1 cellular context compared by ENCODE assay signal in the genomic region with DNA sequence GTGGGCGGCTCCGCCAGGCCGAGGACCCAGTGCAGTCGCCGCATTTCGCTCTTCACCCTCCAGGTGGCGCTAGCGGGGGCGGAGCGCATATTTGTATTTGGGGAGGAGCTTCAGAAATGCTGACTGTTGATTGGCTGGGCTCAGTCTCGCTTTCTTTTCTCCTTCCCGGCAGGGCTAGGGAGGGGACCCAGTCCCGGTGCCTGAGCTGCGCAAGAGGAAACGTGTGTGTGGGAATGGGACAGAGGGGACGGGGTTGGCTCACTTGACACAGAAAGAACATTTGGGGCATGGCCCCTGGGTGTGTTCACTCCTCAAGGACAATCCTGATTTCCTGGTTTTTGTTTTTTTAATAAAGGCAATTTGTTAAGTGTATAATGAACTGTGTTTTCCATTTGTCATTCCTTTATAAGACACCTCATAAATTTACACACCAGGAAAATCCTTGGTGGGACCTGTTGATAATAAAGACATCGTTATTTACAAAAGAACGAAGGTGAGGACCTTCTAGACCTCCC.
TF ChIP-seq lines count a peak whose summit lies in the region.

No MANE protein-coding gene starts in this region.

TF ChIP-seq in GM12878, 131 proteins besides CTCF, POLR2A, EP300 and RAD21 (continued from another document and continues in another):
- TF ChIP-seq GABPA (IDR thresholded peaks at IDR 0.05; ENCODE audit: low read depth): no peak
- TF ChIP-seq ZBED1 (IDR thresholded peaks at IDR 0.05; ENCODE audit: borderline replicate concordance): 0 out of 2 replicates have a peak, but pooled peaks have one; percentile 33
- no peak for TF ChIP-seq FOS (IDR thresholded peaks at IDR 0.05; ENCODE audit: borderline replicate concordance, extremely low read depth, insufficient read length)
- TF ChIP-seq DPF2 (IDR thresholded peaks at IDR 0.05): no peak
- TF ChIP-seq, protein P1, sequence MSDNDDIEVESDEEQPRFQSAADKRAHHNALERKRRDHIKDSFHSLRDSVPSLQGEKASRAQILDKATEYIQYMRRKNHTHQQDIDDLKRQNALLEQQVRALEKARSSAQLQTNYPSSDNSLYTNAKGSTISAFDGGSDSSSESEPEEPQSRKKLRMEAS (IDR thresholded peaks at IDR 0.05; ENCODE audit: low read depth, low read length): no peak; the same call in 1 of the 2 replicates
- TF ChIP-seq BHLHE40 (IDR thresholded peaks at IDR 0.05; ENCODE audit: borderline replicate concordance in 1 of 2, low read depth in 2 of 2, low read length in 1 of 2): peak; percentile 27 to 67; a peak in 2 of 4 replicates
- TF ChIP-seq, protein P2, sequence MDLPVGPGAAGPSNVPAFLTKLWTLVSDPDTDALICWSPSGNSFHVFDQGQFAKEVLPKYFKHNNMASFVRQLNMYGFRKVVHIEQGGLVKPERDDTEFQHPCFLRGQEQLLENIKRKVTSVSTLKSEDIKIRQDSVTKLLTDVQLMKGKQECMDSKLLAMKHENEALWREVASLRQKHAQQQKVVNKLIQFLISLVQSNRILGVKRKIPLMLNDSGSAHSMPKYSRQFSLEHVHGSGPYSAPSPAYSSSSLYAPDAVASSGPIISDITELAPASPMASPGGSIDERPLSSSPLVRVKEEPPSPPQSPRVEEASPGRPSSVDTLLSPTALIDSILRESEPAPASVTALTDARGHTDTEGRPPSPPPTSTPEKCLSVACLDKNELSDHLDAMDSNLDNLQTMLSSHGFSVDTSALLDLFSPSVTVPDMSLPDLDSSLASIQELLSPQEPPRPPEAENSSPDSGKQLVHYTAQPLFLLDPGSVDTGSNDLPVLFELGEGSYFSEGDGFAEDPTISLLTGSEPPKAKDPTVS (IDR thresholded peaks at IDR 0.05; ENCODE audit: low read depth, low read length): no peak
- no peak for TF ChIP-seq NR2F1 (conservative IDR thresholded peaks at IDR 0.05)
- TF ChIP-seq ASH2L (IDR thresholded peaks at IDR 0.05; ENCODE audit: borderline replicate concordance, low read depth): no peak
- peak; percentile 46; the same call in 1 of the 2 replicates for TF ChIP-seq TCF3 (IDR thresholded peaks at IDR 0.05; ENCODE audit: borderline replicate concordance, insufficient read depth, low read depth, low read length)
- no peak for TF ChIP-seq CEBPZ (IDR thresholded peaks at IDR 0.05; ENCODE audit: low read depth, low read length)
- no peak for TF ChIP-seq GATAD2B (conservative IDR thresholded peaks at IDR 0.05; ENCODE audit: low read depth)
- TF ChIP-seq HDGF (IDR thresholded peaks at IDR 0.05): no peak
- no peak for TF ChIP-seq NBN (IDR thresholded peaks at IDR 0.05)
- no peak for TF ChIP-seq ATF3 (IDR thresholded peaks at IDR 0.05; ENCODE audit: borderline replicate concordance, extremely low read depth, low read depth, low read length)
- no peak for TF ChIP-seq E2F8 (IDR thresholded peaks at IDR 0.05; ENCODE audit: low read depth, partially characterized antibody)
- no peak for TF ChIP-seq ZZZ3 (IDR thresholded peaks at IDR 0.05; ENCODE audit: control insufficient read depth, insufficient read length, low read depth)
- no peak for TF ChIP-seq NKRF (conservative IDR thresholded peaks at IDR 0.05)
- no peak for TF ChIP-seq HDAC6 (IDR thresholded peaks at IDR 0.05; ENCODE audit: unreplicated experiment)
- TF ChIP-seq, protein P3, sequence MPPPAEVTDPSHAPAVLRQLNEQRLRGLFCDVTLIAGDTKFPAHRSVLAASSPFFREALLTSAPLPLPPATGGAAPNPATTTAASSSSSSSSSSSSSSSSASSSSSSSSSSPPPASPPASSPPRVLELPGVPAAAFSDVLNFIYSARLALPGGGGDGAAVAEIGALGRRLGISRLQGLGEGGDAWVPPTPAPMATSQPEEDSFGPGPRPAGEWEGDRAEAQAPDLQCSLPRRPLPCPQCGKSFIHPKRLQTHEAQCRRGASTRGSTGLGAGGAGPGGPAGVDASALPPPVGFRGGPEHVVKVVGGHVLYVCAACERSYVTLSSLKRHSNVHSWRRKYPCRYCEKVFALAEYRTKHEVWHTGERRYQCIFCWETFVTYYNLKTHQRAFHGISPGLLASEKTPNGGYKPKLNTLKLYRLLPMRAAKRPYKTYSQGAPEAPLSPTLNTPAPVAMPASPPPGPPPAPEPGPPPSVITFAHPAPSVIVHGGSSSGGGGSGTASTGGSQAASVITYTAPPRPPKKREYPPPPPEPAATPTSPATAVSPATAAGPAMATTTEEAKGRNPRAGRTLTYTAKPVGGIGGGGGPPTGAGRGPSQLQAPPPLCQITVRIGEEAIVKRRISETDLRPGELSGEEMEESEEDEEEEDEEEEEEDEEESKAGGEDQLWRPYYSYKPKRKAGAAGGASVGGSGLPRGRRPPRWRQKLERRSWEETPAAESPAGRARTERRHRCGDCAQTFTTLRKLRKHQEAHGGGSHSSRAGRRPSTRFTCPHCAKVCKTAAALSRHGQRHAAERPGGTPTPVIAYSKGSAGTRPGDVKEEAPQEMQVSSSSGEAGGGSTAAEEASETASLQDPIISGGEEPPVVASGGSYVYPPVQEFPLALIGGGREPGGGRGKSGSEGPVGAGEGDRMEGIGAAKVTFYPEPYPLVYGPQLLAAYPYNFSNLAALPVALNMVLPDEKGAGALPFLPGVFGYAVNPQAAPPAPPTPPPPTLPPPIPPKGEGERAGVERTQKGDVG (CRISPR knock-in tag; IDR thresholded peaks at IDR 0.05): 0 out of 2 replicates have a peak, but pooled peaks have one; percentile 5
- no peak for TF ChIP-seq JUND (IDR thresholded peaks at IDR 0.05; ENCODE audit: low read depth, low read length)
- TF ChIP-seq SMC3 (IDR thresholded peaks at IDR 0.05; ENCODE audit: borderline replicate concordance, low read length): peak; percentile 67
- TF ChIP-seq ZNF622 (IDR thresholded peaks at IDR 0.05): no peak
- no peak; the same call in 1 of the 2 replicates for TF ChIP-seq RELB (IDR thresholded peaks at IDR 0.05; ENCODE audit: low read depth)
- peak; percentile 48; the same call in 1 of the 2 replicates for TF ChIP-seq IRF4 (IDR thresholded peaks at IDR 0.05; ENCODE audit: low read depth, low read length)
- 0 out of 2 replicates have a peak, but pooled peaks have one; percentile 41 for TF ChIP-seq ZNF207 (IDR thresholded peaks at IDR 0.05; ENCODE audit: borderline replicate concordance)
- no peak for TF ChIP-seq YBX1 (IDR thresholded peaks at IDR 0.05)
- TF ChIP-seq ZNF217 (IDR thresholded peaks at IDR 0.05): no peak
- peak; percentile 79; the same call in 1 of the 2 replicates for TF ChIP-seq CREB1 (IDR thresholded peaks at IDR 0.05; ENCODE audit: low read depth)
- no peak for TF ChIP-seq KAT2A (conservative IDR thresholded peaks at IDR 0.05; ENCODE audit: control insufficient read depth, low read depth, low read length)
- peak; percentile 88 for TF ChIP-seq SP1 (IDR thresholded peaks at IDR 0.05; ENCODE audit: low read depth, low read length)
- TF ChIP-seq KDM1A (IDR thresholded peaks at IDR 0.05; ENCODE audit: borderline replicate concordance): no peak
- no peak for TF ChIP-seq BRCA1 (IDR thresholded peaks at IDR 0.05; ENCODE audit: low read depth, low read length)
- peak; percentile 94 for TF ChIP-seq POU2F2 (IDR thresholded peaks at IDR 0.05; ENCODE audit: borderline replicate concordance, low read depth, low read length)
- TF ChIP-seq YY1 (IDR thresholded peaks at IDR 0.05; ENCODE audit: low read depth, low read length): peak; percentile 55; the same call in 1 of the 2 replicates
- TF ChIP-seq POLR2AphosphoS5 (IDR thresholded peaks at IDR 0.05; ENCODE audit: low read length): peak; percentile 97
- TF ChIP-seq SUZ12 (IDR thresholded peaks at IDR 0.05; ENCODE audit: unreplicated experiment): no peak
- no peak for TF ChIP-seq USF1 (IDR thresholded peaks at IDR 0.05; ENCODE audit: borderline replicate concordance, extremely low read length, insufficient read depth, low read depth, low read length)
- TF ChIP-seq NR2C2 (IDR thresholded peaks at IDR 0.05; ENCODE audit: borderline replicate concordance, control insufficient read depth, insufficient read length, low read depth): no peak
- TF ChIP-seq RUNX3 (IDR thresholded peaks at IDR 0.05; ENCODE audit: low read length): peak; percentile 55
- no peak; the same call in 1 of the 2 replicates for TF ChIP-seq BACH1 (IDR thresholded peaks at IDR 0.05; ENCODE audit: borderline replicate concordance)
- TF ChIP-seq BCL11A (IDR thresholded peaks at IDR 0.05; ENCODE audit: low read depth, low read length): no peak
- TF ChIP-seq LARP7 (IDR thresholded peaks at IDR 0.05): no peak
